8 cellular contexts compared by ENCODE assay signal in genomic region chr10:91908358-91909177, GRCh38. TPM values are rescaled to one million over a fixed set of nuclear protein-coding genes. Genes with fewer than 3 reads are reported as not detected.
DNase-seq lines count a peak whose midpoint lies in the region; ATAC-seq and TF ChIP-seq lines count a peak whose summit lies in the region.

No MANE protein-coding gene starts in this region.

- H3K27me3 ChIP-seq in DOHH2 (ENCODE audit: control insufficient read depth, low read length): peaks cover 9% of the 10 kb centered on the region
- no peaks in the 10 kb centered on the region for H3K27me3 ChIP-seq in PC-9 (ENCODE audit: insufficient read depth, low read depth)

- H2AFZ ChIP-seq in PC-9: peak overlapping the region; percentile 91

- CTCF ChIA-PET in PC-9 (lab: Charles Lee): interaction anchor here (0.5 kb wide), 1 partner anchor 319 kb away, joined by 16 read pairs; no protein-coding TSS in a partner anchor

- H3K36me3 ChIP-seq in DOHH2 (ENCODE audit: control insufficient read depth, low read length) (peaks cover 4% of the 10 kb centered on the region), PC-9 (ENCODE audit: low read depth) (no peaks in the 10 kb centered on the region; the same call in 1 of the 2 replicates)

- H3F3A ChIP-seq in DOHH2 (ENCODE audit: control insufficient read depth, insufficient read depth): peaks cover 10% of the 10 kb centered on the region
- H3F3A ChIP-seq in PC-9 (ENCODE audit: insufficient read depth, low read depth): peaks cover 7% of the 10 kb centered on the region; the same call in 1 of the 2 replicates

- peak overlapping the region; percentile 87 for H3K4me3 Mint-ChIP-seq in activated T-helper 1 cell treated with anti-CD3 and anti-CD28 coated beads, Interleukin-12 subunit alpha, Interleukin-12 subunit beta, Interleukin-2, Interleukin-4 antibody, amounts not matched to agents 30 ng/mL and 10 ng/mL and 1 ng/mL, durations not matched to agents 14 hours and 24 hours and 36 hours
- peak overlapping the region; percentile 86 to 91 (median 90) for H3K4me3 Mint-ChIP-seq in nephron
- H3K4me3 Mint-ChIP-seq in stimulated activated naive CD8-positive, alpha-beta T cell treated with anti-CD3 and anti-CD28 coated beads, Interleukin-15, amount 100 ng/mL, for 72 hours: peak overlapping the region; percentile 93 to 95

- H3K4me3 ChIP-seq in DOHH2 (ENCODE audit: low read length): peak overlapping the region; percentile 75
- H3K4me3 ChIP-seq in PC-9: peak overlapping the region; percentile 72
- H3K4me3 ChIP-seq in fibroblast of the aortic adventitia (ENCODE audit: low read depth, low read length): peak overlapping the region; percentile 81

- peaks cover 7% of the 10 kb centered on the region for H3K36me3 Mint-ChIP-seq in activated T-helper 1 cell treated with anti-CD3 and anti-CD28 coated beads, Interleukin-12 subunit alpha, Interleukin-12 subunit beta, Interleukin-2, Interleukin-4 antibody, amounts not matched to agents 30 ng/mL and 10 ng/mL and 1 ng/mL, durations not matched to agents 14 hours and 24 hours and 36 hours (ENCODE audit: low read depth)
- peaks cover 21% of the 10 kb centered on the region for H3K36me3 Mint-ChIP-seq in nephron (ENCODE audit: low read depth)

- H3K27ac Mint-ChIP-seq in activated T-helper 1 cell treated with anti-CD3 and anti-CD28 coated beads, Interleukin-12 subunit alpha, Interleukin-12 subunit beta, Interleukin-2, Interleukin-4 antibody, amounts not matched to agents 30 ng/mL and 10 ng/mL and 1 ng/mL, durations not matched to agents 14 hours and 24 hours and 36 hours: peak overlapping the region; percentile 82
- H3K27ac Mint-ChIP-seq in nephron: peak overlapping the region; percentile 64 to 84 (median 77)
- peak overlapping the region; percentile 90 to 92 for H3K27ac Mint-ChIP-seq in stimulated activated naive CD8-positive, alpha-beta T cell treated with anti-CD3 and anti-CD28 coated beads, Interleukin-15, amount 100 ng/mL, for 72 hours

- intact Hi-C loops in PC-9 (cut with micrococcal nuclease; ENCODE audit: unreplicated experiment): loop anchor here (1.0 to 5.0 kb wide), 3 partner anchors 51 to 610 kb away; no protein-coding TSS in a partner anchor
- intact Hi-C loops in activated T-helper 1 cell treated with anti-CD3 and anti-CD28 coated beads, Interleukin-12 subunit alpha, Interleukin-12 subunit beta, Interleukin-2, Interleukin-4 antibody, amounts not matched to agents 30 ng/mL and 10 ng/mL and 1 ng/mL, durations not matched to agents 14 hours and 24 hours and 36 hours (cut with micrococcal nuclease): loop anchor here (1.0 to 10.0 kb wide), 7 partner anchors 15 to 1029 kb away; partner anchors contain the start of genes BTAF1, KIF11 and TNKS2

- peaks cover 14% of the 10 kb centered on the region for H3K27me3 Mint-ChIP-seq in activated T-helper 1 cell treated with anti-CD3 and anti-CD28 coated beads, Interleukin-12 subunit alpha, Interleukin-12 subunit beta, Interleukin-2, Interleukin-4 antibody, amounts not matched to agents 30 ng/mL and 10 ng/mL and 1 ng/mL, durations not matched to agents 14 hours and 24 hours and 36 hours (ENCODE audit: insufficient read depth)
- H3K27me3 Mint-ChIP-seq in nephron (ENCODE audit: low read depth): no peaks in the 10 kb centered on the region
- peaks cover 4% of the 10 kb centered on the region for H3K27me3 Mint-ChIP-seq in stimulated activated naive CD8-positive, alpha-beta T cell treated with anti-CD3 and anti-CD28 coated beads, Interleukin-15, amount 100 ng/mL, for 72 hours

- H3K4me2 ChIP-seq in DOHH2 (ENCODE audit: low read length) (peak overlapping the region; percentile 100), PC-9 (peak overlapping the region; percentile 94)

- H3K9me2 ChIP-seq in DOHH2 (replicated peaks; ENCODE audit: control insufficient read depth, low read length) (no peaks in the 10 kb centered on the region), PC-9 (ENCODE audit: insufficient read depth) (no peaks in the 10 kb centered on the region)

- TF ChIP-seq CTCF in DOHH2 (IDR thresholded peaks at IDR 0.05; ENCODE audit: low read depth, low read length, poor library complexity, severe bottlenecking) (peak; percentile 64), PC-9 (conservative IDR thresholded peaks at IDR 0.05) (no peak; the same call in 1 of the 2 replicates), fibroblast of the aortic adventitia (IDR thresholded peaks at IDR 0.05; ENCODE audit: insufficient read depth, low read length) (peak; percentile 38), nephron (IDR thresholded peaks at IDR 0.05; ENCODE audit: unreplicated experiment in 3 of 3) (peak; percentile 18 to 48 (median 32))

- DNase-seq in HuH-7.5 (ENCODE audit: low spot score) (peak; percentile 71), PC-9 (peak; percentile 71 to 74), fibroblast of the aortic adventitia (ENCODE audit: low read depth) (peak; percentile 66)
- DNase-seq in activated T-helper 1 cell treated with anti-CD3 and anti-CD28 coated beads, Interleukin-12 subunit alpha, Interleukin-12 subunit beta, Interleukin-2, Interleukin-4 antibody, amounts not matched to agents 30 ng/mL and 10 ng/mL and 1 ng/mL, durations not matched to agents 14 hours and 24 hours and 36 hours (ENCODE audit: low spot score): peak; percentile 65
- DNase-seq in stimulated activated naive CD8-positive, alpha-beta T cell treated with anti-CD3 and anti-CD28 coated beads, Interleukin-15, amount 100 ng/mL, for 72 hours: peak; percentile 82 to 84

- peaks cover 29% of the 10 kb centered on the region for H3K4me1 Mint-ChIP-seq in activated T-helper 1 cell treated with anti-CD3 and anti-CD28 coated beads, Interleukin-12 subunit alpha, Interleukin-12 subunit beta, Interleukin-2, Interleukin-4 antibody, amounts not matched to agents 30 ng/mL and 10 ng/mL and 1 ng/mL, durations not matched to agents 14 hours and 24 hours and 36 hours (ENCODE audit: low read depth)
- peaks cover 14% of the 10 kb centered on the region for H3K4me1 Mint-ChIP-seq in nephron
- peaks cover 15% of the 10 kb centered on the region for H3K4me1 Mint-ChIP-seq in stimulated activated naive CD8-positive, alpha-beta T cell treated with anti-CD3 and anti-CD28 coated beads, Interleukin-15, amount 100 ng/mL, for 72 hours

- H4K20me1 ChIP-seq in DOHH2 (ENCODE audit: control insufficient read depth, insufficient read depth, low read depth, low read length): no peaks in the 10 kb centered on the region
- no peaks in the 10 kb centered on the region for H4K20me1 ChIP-seq in PC-9 (ENCODE audit: insufficient read depth)

- H3K9me3 ChIP-seq in DOHH2 (ENCODE audit: control insufficient read depth, insufficient read depth, low read length) (no peaks in the 10 kb centered on the region), PC-9 (ENCODE audit: insufficient read depth, low read depth) (no peaks in the 10 kb centered on the region)

- H3K4me1 ChIP-seq in DOHH2 (ENCODE audit: control insufficient read depth, low read length): peaks cover 17% of the 10 kb centered on the region
- H3K4me1 ChIP-seq in PC-9 (replicated peaks; ENCODE audit: insufficient read depth): peaks cover 7% of the 10 kb centered on the region

- H3K79me2 ChIP-seq in DOHH2 (ENCODE audit: control insufficient read depth, low read length) (peaks cover 14% of the 10 kb centered on the region), PC-9 (ENCODE audit: low read depth) (no peaks in the 10 kb centered on the region)

- ATAC-seq in GM21528 (IDR thresholded peaks at IDR 0.05; ENCODE audit: low FRiP score, unreplicated experiment): peak; percentile 92
- ATAC-seq in stimulated activated naive CD8-positive, alpha-beta T cell treated with anti-CD3 and anti-CD28 coated beads, Interleukin-15, amount 100 ng/mL, for 72 hours: peak; percentile 93

- H3K27ac ChIP-seq in DOHH2 (ENCODE audit: low read depth, low read length) (peak overlapping the region; percentile 44; the same call in 1 of the 2 replicates), PC-9 (no peak overlapping the region)

- no peaks in the 10 kb centered on the region for H3K9me3 Mint-ChIP-seq in activated T-helper 1 cell treated with anti-CD3 and anti-CD28 coated beads, Interleukin-12 subunit alpha, Interleukin-12 subunit beta, Interleukin-2, Interleukin-4 antibody, amounts not matched to agents 30 ng/mL and 10 ng/mL and 1 ng/mL, durations not matched to agents 14 hours and 24 hours and 36 hours
- no peaks in the 10 kb centered on the region for H3K9me3 Mint-ChIP-seq in nephron
- no peaks in the 10 kb centered on the region for H3K9me3 Mint-ChIP-seq in stimulated activated naive CD8-positive, alpha-beta T cell treated with anti-CD3 and anti-CD28 coated beads, Interleukin-15, amount 100 ng/mL, for 72 hours

- POLR2A ChIA-PET in PC-9 (lab: Charles Lee; ENCODE audit: unreplicated experiment): interaction anchor here (0.6 kb wide), 1 partner anchor 22 kb away, joined by 4 read pairs; no protein-coding TSS in a partner anchor

- no TSS peak for BruUV-seq in PC-9 (replicated peaks; lab: Mats Ljungman, UMichigan)

RNA-seq across cellular contexts. Expression of gene FGFBP3, which starts 0.7 kb away (rescaled TPM):
- total RNA-seq in PC-9 (2021): 0.68 and 1.0 TPM in 2 replicates
- 2.5 TPM in 2 replicates for total RNA-seq in activated T-helper 1 cell treated with anti-CD3 and anti-CD28 coated beads, Interleukin-12 subunit alpha, Interleukin-12 subunit beta, Interleukin-2, Interleukin-4 antibody, amounts not matched to agents 30 ng/mL and 10 ng/mL and 1 ng/mL, durations not matched to agents 14 hours and 24 hours and 36 hours
- total RNA-seq in fibroblast of the aortic adventitia (ENCODE audit: low replicate concordance): 1.2 and 1.8 TPM in 2 replicates

RNA-seq across cellular contexts. Expression of gene BTAF1, which starts 15.0 kb away (rescaled TPM):
- 16.7 and 19.0 TPM in 2 replicates for total RNA-seq in PC-9 (2021)
- 58.8 and 59.2 TPM in 2 replicates for total RNA-seq in activated T-helper 1 cell treated with anti-CD3 and anti-CD28 coated beads, Interleukin-12 subunit alpha, Interleukin-12 subunit beta, Interleukin-2, Interleukin-4 antibody, amounts not matched to agents 30 ng/mL and 10 ng/mL and 1 ng/mL, durations not matched to agents 14 hours and 24 hours and 36 hours
- total RNA-seq in fibroblast of the aortic adventitia (ENCODE audit: low replicate concordance): 43.0 and 58.6 TPM in 2 replicates
